Comparison of ENCODE assay signal across 25 cellular contexts in genomic region chr22:40279017-40279416, GRCh38.
DNase-seq lines count a peak whose midpoint lies in the region; ATAC-seq and TF ChIP-seq lines count a peak whose summit lies in the region.
"Had no signal": no experiment of that assay in that cellular context is flagged by ENCODE, and none has a peak within 500 bp of the region (broad histone marks: within the 10 kb centered on the region; RNA-seq: fewer than 3 reads in every experiment).

No MANE protein-coding gene starts in this region.

- H3K27ac ChIP-seq in left ventricle myocardium inferior (replicated peaks), result peak overlapping the region; percentile 83
- no peak overlapping the region for H3K27ac ChIP-seq in heart right ventricle
- peak overlapping the region; percentile 21 to 90 (median 86) for H3K27ac ChIP-seq in esophagus muscularis mucosa (replicated peaks in 1 of 4)
- H3K27ac ChIP-seq: adrenal gland; BLaER1 treated with 17β-estradiol and CSF1 and Interleukin-3, amounts not matched to agents 10 nM and 100 nM; body of pancreas; GM23248; ovary had no signal

- intact Hi-C loops in left ventricle myocardium inferior (cut with micrococcal nuclease), result no loop called here
- intact Hi-C loops in heart right ventricle (cut with DNase I), result loop anchor here in 6 of 10 donors (5.0 to 10.0 kb wide), 5 partner anchors 64 to 237 kb away; no protein-coding TSS in a partner anchor
- intact Hi-C loops in esophagus muscularis mucosa (cut with DNase I), result loop anchor here (5.0 to 10.0 kb wide), 3 partner anchors 94 to 578 kb away; partner anchors contain the start of genes ST13 and XPNPEP3

- H3K36me3 ChIP-seq in left ventricle myocardium inferior, result peaks cover 49% of the 10 kb centered on the region
- peaks cover 0 to 79% (median 14%) of the 10 kb centered on the region in 9 donors for H3K36me3 ChIP-seq in heart right ventricle
- peaks cover 0 to 53% (median 32%) of the 10 kb centered on the region in 4 donors for H3K36me3 ChIP-seq in esophagus muscularis mucosa
- H3K36me3 ChIP-seq: ovary had no signal

- ATAC-seq in heart right ventricle, result no peak
- ATAC-seq in WTC11, result no peak
- no peak for ATAC-seq in HG02623 (IDR thresholded peaks at IDR 0.05; ENCODE audit: unreplicated experiment)
- ATAC-seq: body of pancreas, Panc1 had no signal

- CTCF ChIA-PET in WTC11 (lab: Charles Lee), result no interaction called here

- H3K9me3 ChIP-seq in left ventricle myocardium inferior (replicated peaks), result no peaks in the 10 kb centered on the region
- no peaks in the 10 kb centered on the region for H3K9me3 ChIP-seq in heart right ventricle
- no peaks in the 10 kb centered on the region for H3K9me3 ChIP-seq in esophagus muscularis mucosa
- H3K9me3 ChIP-seq: adrenal gland; BLaER1 treated with 17β-estradiol and CSF1 and Interleukin-3, amounts not matched to agents 10 nM and 100 nM; body of pancreas; ovary had no signal

- H3K27me3 ChIP-seq in left ventricle myocardium inferior (ENCODE audit: low read depth) (no peaks in the 10 kb centered on the region), heart right ventricle (no peaks in the 10 kb centered on the region), esophagus muscularis mucosa (no peaks in the 10 kb centered on the region)
- H3K27me3 ChIP-seq: adrenal gland; BLaER1 treated with 17β-estradiol and CSF1 and Interleukin-3, amounts not matched to agents 10 nM and 100 nM; body of pancreas; ovary had no signal

- no peaks in the 10 kb centered on the region for H3K9me3 Mint-ChIP-seq in WTC11
- H3K9me3 Mint-ChIP-seq: mesothelial cell of epicardium, naive B cell had no signal

- no peak overlapping the region for H3K4me3 Mint-ChIP-seq in WTC11
- H3K4me3 Mint-ChIP-seq: mesothelial cell of epicardium, naive B cell had no signal

- no peaks in the 10 kb centered on the region for H3K27me3 Mint-ChIP-seq in WTC11 (ENCODE audit: low read depth)
- H3K27me3 Mint-ChIP-seq: naive B cell had no signal

- H3K4me3 ChIP-seq in left ventricle myocardium inferior (no peak overlapping the region), heart right ventricle (no peak overlapping the region), esophagus muscularis mucosa (no peak overlapping the region)
- H3K4me3 ChIP-seq: adrenal gland; BLaER1 treated with 17β-estradiol and CSF1 and Interleukin-3, amounts not matched to agents 10 nM and 100 nM; body of pancreas; GM23248; ovary; skin epidermis had no signal

- no peak for TF ChIP-seq POLR2A in esophagus muscularis mucosa (IDR thresholded peaks at IDR 0.05; ENCODE audit: low read depth)

- POLR2A ChIA-PET in WTC11 (lab: Charles Lee), result no interaction called here

- H3K27ac Mint-ChIP-seq in WTC11, result 0 out of 2 replicates have a peak overlapping the region, but pooled peaks have one; percentile 3
- H3K27ac Mint-ChIP-seq: mesothelial cell of epicardium had no signal

- H3K4me1 Mint-ChIP-seq in WTC11, result no peaks in the 10 kb centered on the region

- TF ChIP-seq EP300 in esophagus muscularis mucosa (IDR thresholded peaks at IDR 0.05), result no peak

- 93 to 95% methylated on average over 4 of the region's 4 CpGs for WGBS in heart right ventricle, 2 donors
- 93% methylated on average over 4 of the region's 4 CpGs for WGBS in esophagus muscularis mucosa

- H3K4me1 ChIP-seq in left ventricle myocardium inferior, result peaks cover 29% of the 10 kb centered on the region
- H3K4me1 ChIP-seq in heart right ventricle, result peaks cover 0 to 38% (median 24%) of the 10 kb centered on the region in 9 donors
- H3K4me1 ChIP-seq in esophagus muscularis mucosa, result peaks cover 22 to 32% (median 25%) of the 10 kb centered on the region in 4 donors

- TF ChIP-seq CTCF in left ventricle myocardium inferior (IDR thresholded peaks at IDR 0.05; ENCODE audit: borderline replicate concordance) (no peak), heart right ventricle (IDR thresholded peaks at IDR 0.05) (no peak), WTC11 (IDR thresholded peaks at IDR 0.05) (no peak), esophagus muscularis mucosa (IDR thresholded peaks at IDR 0.05) (no peak)

- peaks cover 43% of the 10 kb centered on the region for H3K36me3 Mint-ChIP-seq in WTC11

- DNase-seq in left ventricle myocardium inferior, result no peak
- no peak for DNase-seq in heart right ventricle
- DNase-seq in WTC11 (ENCODE audit: low spot score), result no peak
- no peak for DNase-seq in esophagus muscularis mucosa (ENCODE audit: extremely low spot score)
- no peak for DNase-seq in SHP77 treated with DMSO at 0.1 percent for 48 hours (lab: John Stamatoyannopoulos, UW)
- no peak for DNase-seq in NCI-H1092 (lab: John Stamatoyannopoulos, UW)
- DNase-seq: adrenal gland, body of pancreas, cerebellar nuclear complex, GM23248, islet precursor cell, KBM-7, naive B cell, NCI-H2081, NCI-H2227 treated with DMSO at 0.1 percent for 48 hours, NCI-H69, ovary, retina, SHP77, trophoblast cell had no signal

TF ChIP-seq in WTC11, 78 proteins besides CTCF, POLR2A, EP300 and RAD21 (continues in another document):
- TF ChIP-seq GRHL2 (CRISPR knock-in tag; IDR thresholded peaks at IDR 0.05; ENCODE audit: insufficient replicate concordance, severe bottlenecking), result no peak
- TF ChIP-seq IRF2 (CRISPR knock-in tag; IDR thresholded peaks at IDR 0.05; ENCODE audit: borderline replicate concordance, low read depth), result no peak
- no peak for TF ChIP-seq NFATC4 (CRISPR knock-in tag; IDR thresholded peaks at IDR 0.05)
- no peak for TF ChIP-seq ATF6 (CRISPR knock-in tag; IDR thresholded peaks at IDR 0.05)
- no peak for TF ChIP-seq ARID4B (CRISPR knock-in tag; IDR thresholded peaks at IDR 0.05; ENCODE audit: borderline replicate concordance)
- no peak for TF ChIP-seq ZNF317 (CRISPR knock-in tag; IDR thresholded peaks at IDR 0.05; ENCODE audit: borderline replicate concordance, low read depth)
- no peak for TF ChIP-seq USF2 (CRISPR knock-in tag; IDR thresholded peaks at IDR 0.05)
- no peak for TF ChIP-seq NFE2L1 (CRISPR knock-in tag; IDR thresholded peaks at IDR 0.05)
- TF ChIP-seq ZNF138 (CRISPR knock-in tag; conservative IDR thresholded peaks at IDR 0.05), result no peak
- no peak for TF ChIP-seq ELF4 (CRISPR knock-in tag; IDR thresholded peaks at IDR 0.05; ENCODE audit: low read depth)
- TF ChIP-seq TEAD4 (CRISPR knock-in tag; IDR thresholded peaks at IDR 0.05), result no peak
- TF ChIP-seq NR2C2 (CRISPR knock-in tag; IDR thresholded peaks at IDR 0.05), result no peak
- no peak for TF ChIP-seq IRF1 (CRISPR knock-in tag; IDR thresholded peaks at IDR 0.05)

Comparison
In these comparisons a context has a peak if more than half of its experiments do, and no peak if none do; other contexts are left out.
1. H3K27ac ChIP-seq: peak in left ventricle myocardium inferior (single experiment) and esophagus muscularis mucosa (4 of 4); none in heart right ventricle (0 of 10).